ENCODE assay signal across 25 cellular contexts in genomic region chr2:101874069-101874468, GRCh38.
"Had no signal": no experiment of that assay in that cellular context is flagged by ENCODE, and none has a peak within 500 bp of the region (broad histone marks: within the 10 kb centered on the region; RNA-seq: fewer than 3 reads in every experiment).

No MANE protein-coding gene starts in this region.

- H3K27ac ChIP-seq: epithelial cell of prostate, foreskin keratinocyte, gastroesophageal sphincter, heart left ventricle, hepatocyte, pancreas, right atrium auricular region, stomach, thyroid gland, vagina had no signal

- H3K4me3 ChIP-seq: gastroesophageal sphincter, heart left ventricle, hepatocyte, lung, pancreas, right atrium auricular region, smooth muscle cell, stomach, thyroid gland, vagina had no signal

- H3K27ac Mint-ChIP-seq: progenitor cell of endocrine pancreas had no signal

- H3K4me1 ChIP-seq: foreskin keratinocyte, gastroesophageal sphincter, pancreas, right atrium auricular region, stomach, thyroid gland, vagina had no signal

- H3K4me3 Mint-ChIP-seq: naive thymus-derived CD4-positive, alpha-beta T cell had no signal

- DNase-seq: cortex of kidney; foreskin keratinocyte; heart left ventricle; kidney; midbrain; naive thymus-derived CD4-positive, alpha-beta T cell; occipital lobe; pancreas; stimulated activated CD4-positive, alpha-beta T cell treated with anti-CD3 and anti-CD28 coated beads, Interleukin-12 subunit alpha, Interleukin-12 subunit beta, amount 100 ng/mL, for 4 hours; stimulated activated CD4-positive, alpha-beta T cell treated with anti-CD3 and anti-CD28 coated beads, Interleukin-1b, Interleukin-23, amount 100 ng/mL, for 48 hours; stimulated activated CD4-positive, alpha-beta T cell treated with anti-CD3 and anti-CD28 coated beads, Interleukin-4, amount 100 ng/mL, for 1 hour; stimulated activated CD8-positive, alpha-beta memory T cell treated with anti-CD3 and anti-CD28 coated beads, Interleukin-4, amount 100 ng/mL, for 48 hours; stimulated activated naive CD4-positive, alpha-beta T cell treated with Interleukin-2 at 50 U/mL for 16 hours; stomach; thyroid gland had no signal

- ATAC-seq: esophagus mucosa; foreskin keratinocyte; gastroesophageal sphincter; heart left ventricle; naive thymus-derived CD4-positive, alpha-beta T cell; pancreas; sciatic nerve had no signal

- H3K27me3 ChIP-seq: foreskin keratinocyte, gastroesophageal sphincter, heart left ventricle, hepatocyte, pancreas, right atrium auricular region, stomach, thyroid gland, vagina had no signal

- H3K9me3 ChIP-seq: gastroesophageal sphincter, heart left ventricle, pancreas, right atrium auricular region, stomach, thyroid gland, vagina had no signal

- H3K9me3 Mint-ChIP-seq: naive thymus-derived CD4-positive, alpha-beta T cell had no signal

- H3K27me3 Mint-ChIP-seq: naive thymus-derived CD4-positive, alpha-beta T cell; progenitor cell of endocrine pancreas had no signal
